Comparison of ENCODE assay signal across 18 cellular contexts in the genomic region with DNA sequence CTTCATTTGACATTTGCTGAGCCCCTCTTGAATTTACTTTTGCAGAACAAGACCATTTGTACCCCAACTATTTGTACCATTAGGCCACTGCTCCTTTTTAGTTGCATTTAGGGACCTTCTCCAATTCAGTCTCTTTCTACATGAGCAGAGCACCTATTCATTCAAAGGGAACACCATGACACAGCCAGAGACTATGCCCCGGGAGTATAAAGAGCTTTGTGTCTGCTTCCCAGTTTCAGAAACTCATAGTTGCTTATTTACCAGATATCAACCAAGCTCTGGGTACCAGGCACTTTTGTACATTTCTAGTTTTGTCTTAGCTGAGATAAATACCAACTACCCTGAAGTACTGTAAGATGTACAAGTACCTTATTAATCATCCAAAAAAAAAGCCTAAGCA.
"Had no signal": no experiment of that assay in that cellular context is flagged by ENCODE, and none has a peak within 500 bp of the region (broad histone marks: within the 10 kb centered on the region; RNA-seq: fewer than 3 reads in every experiment).

No MANE protein-coding gene starts in this region.

- DNase-seq: cortex of kidney; effector memory CD4-positive, alpha-beta T cell; mammary epithelial cell; spleen; stimulated activated CD4-positive, alpha-beta T cell treated with anti-CD3 and anti-CD28 coated beads, Interleukin-15, amount 100 ng/mL, for 24 hours; stimulated activated CD4-positive, alpha-beta T cell treated with anti-CD3 and anti-CD28 coated beads, Interleukin-1b, Interleukin-23, amount 100 ng/mL, for 48 hours; stimulated activated CD4-positive, alpha-beta T cell treated with anti-CD3 and anti-CD28 coated beads, Interleukin-4, amount 100 ng/mL, for 24 hours; stimulated activated naive CD8-positive, alpha-beta T cell treated with anti-CD3 and anti-CD28 coated beads, Interleukin-15, amount 100 ng/mL, for 72 hours; thyroid gland had no signal

- H3K27ac Mint-ChIP-seq: mesothelial cell of epicardium; natural killer cell treated with Interleukin-12 subunit alpha and Interleukin-12 subunit beta and Interleukin-15 and Interleukin-18, amount 100 ng/mL, for 72 hours; stimulated activated memory B cell treated with anti-CD40 and anti-IgM and Interleukin-4, amounts not matched to agents 10 μg/mL and 1 μg/mL and 100 μg/mL, for 72 hours; stimulated activated naive CD8-positive, alpha-beta T cell treated with anti-CD3 and anti-CD28 coated beads, Interleukin-15, amount 100 ng/mL, for 72 hours; type B pancreatic cell had no signal

- H3K27ac ChIP-seq: gastroesophageal sphincter, parathyroid adenoma, spleen, thyroid gland had no signal

- H3K4me1 Mint-ChIP-seq: mesothelial cell of epicardium; stimulated activated naive CD8-positive, alpha-beta T cell treated with anti-CD3 and anti-CD28 coated beads, Interleukin-15, amount 100 ng/mL, for 72 hours had no signal

- H2AFZ ChIP-seq: parathyroid adenoma had no signal

- H3K27me3 ChIP-seq: gastroesophageal sphincter, spleen, thyroid gland had no signal

- H3K36me3 Mint-ChIP-seq: mesothelial cell of epicardium; natural killer cell treated with Interleukin-12 subunit alpha and Interleukin-12 subunit beta and Interleukin-15 and Interleukin-18, amount 100 ng/mL, for 72 hours; type B pancreatic cell had no signal

- ATAC-seq: esophagus mucosa; gastroesophageal sphincter; left lobe of liver; natural killer cell treated with Interleukin-12 subunit alpha and Interleukin-12 subunit beta and Interleukin-15 and Interleukin-18, amount 100 ng/mL, for 72 hours; sciatic nerve; stimulated activated memory B cell treated with anti-CD40 and anti-IgM and Interleukin-4, amounts not matched to agents 10 μg/mL and 1 μg/mL and 100 μg/mL, for 72 hours; stimulated activated naive CD8-positive, alpha-beta T cell treated with anti-CD3 and anti-CD28 coated beads, Interleukin-15, amount 100 ng/mL, for 72 hours had no signal

- H3K27me3 Mint-ChIP-seq: natural killer cell treated with Interleukin-12 subunit alpha and Interleukin-12 subunit beta and Interleukin-15 and Interleukin-18, amount 100 ng/mL, for 72 hours; stimulated activated memory B cell treated with anti-CD40 and anti-IgM and Interleukin-4, amounts not matched to agents 10 μg/mL and 1 μg/mL and 100 μg/mL, for 72 hours; stimulated activated naive CD8-positive, alpha-beta T cell treated with anti-CD3 and anti-CD28 coated beads, Interleukin-15, amount 100 ng/mL, for 72 hours had no signal

- H3K9me3 ChIP-seq: gastroesophageal sphincter, spleen, thyroid gland had no signal

- H3K9me3 Mint-ChIP-seq: mesothelial cell of epicardium; natural killer cell treated with Interleukin-12 subunit alpha and Interleukin-12 subunit beta and Interleukin-15 and Interleukin-18, amount 100 ng/mL, for 72 hours; stimulated activated memory B cell treated with anti-CD40 and anti-IgM and Interleukin-4, amounts not matched to agents 10 μg/mL and 1 μg/mL and 100 μg/mL, for 72 hours; stimulated activated naive CD8-positive, alpha-beta T cell treated with anti-CD3 and anti-CD28 coated beads, Interleukin-15, amount 100 ng/mL, for 72 hours; type B pancreatic cell had no signal

- H3K4me3 Mint-ChIP-seq: mesothelial cell of epicardium; natural killer cell treated with Interleukin-12 subunit alpha and Interleukin-12 subunit beta and Interleukin-15 and Interleukin-18, amount 100 ng/mL, for 72 hours; stimulated activated memory B cell treated with anti-CD40 and anti-IgM and Interleukin-4, amounts not matched to agents 10 μg/mL and 1 μg/mL and 100 μg/mL, for 72 hours; type B pancreatic cell had no signal

- H3K36me3 ChIP-seq: gastroesophageal sphincter, spleen, thyroid gland had no signal

- H3K9ac ChIP-seq: parathyroid adenoma had no signal

- H3K4me3 ChIP-seq: gastroesophageal sphincter, spleen, thyroid gland had no signal

- H3K4me1 ChIP-seq: gastroesophageal sphincter, spleen, thyroid gland had no signal
